In the genomic region with DNA sequence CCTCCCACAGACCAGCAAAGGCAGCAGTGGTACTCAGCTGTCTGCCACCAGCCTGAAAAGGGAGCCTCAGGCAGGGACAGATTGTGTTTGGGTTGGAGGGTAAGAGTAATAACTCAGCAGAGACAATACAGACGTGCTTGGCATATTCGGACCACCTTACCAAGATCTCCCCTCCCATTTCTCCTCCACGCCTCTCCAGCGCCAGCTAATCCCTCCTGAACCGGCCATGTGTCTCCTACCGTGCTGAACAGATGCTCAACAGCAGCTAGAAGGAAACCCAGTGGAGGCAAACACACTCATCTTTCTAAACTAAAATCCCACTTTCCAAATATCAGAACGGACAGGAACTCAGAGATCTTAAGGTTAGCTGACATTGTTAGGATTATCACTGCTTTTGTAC, we compare ENCODE assay signal across 22 cellular contexts.
"Had no signal": no experiment of that assay in that cellular context is flagged by ENCODE, and none has a peak within 500 bp of the region (broad histone marks: within the 10 kb centered on the region; RNA-seq: fewer than 3 reads in every experiment).

No MANE protein-coding gene starts in this region.

- ATAC-seq: activated CD8-positive, alpha-beta T cell treated with anti-CD3 and anti-CD28 coated beads for 36 hours; activated T-cell treated with anti-CD3 and anti-CD28 coated beads, Interleukin-2, amount 50 U/mL, for 4 hours; activated T-helper 17 cell treated with anti-CD3 and anti-CD28 coated beads, Interleukin-2, amount 50 U/mL, for 72 hours; gastroesophageal sphincter; left colon; right cardiac atrium; stimulated activated naive B cell treated with anti-CD40 and anti-IgM and Interleukin-4, amounts not matched to agents 10 μg/mL and 1 μg/mL and 100 μg/mL, for 72 hours had no signal

- DNase-seq: activated B cell treated with CpG ODN at 0.5 μM for 24 hours; activated CD4-positive, alpha-beta T cell treated with anti-CD3 and anti-CD28 coated beads, Interleukin-2, amount 50 U/mL, for 1 hour; activated CD8-positive, alpha-beta T cell treated with anti-CD3 and anti-CD28 coated beads for 36 hours; activated gamma-delta T cell treated with Interleukin-2 at 50 U/mL for 16 hours; activated naive CD4-positive, alpha-beta T cell treated with anti-CD3 and anti-CD28 coated beads, Interleukin-2, amount 50 U/mL, for 16 hours; activated T-cell treated with anti-CD3 and anti-CD28 coated beads, Interleukin-2, amount 50 U/mL, for 4 hours; amniotic stem cell; caudate nucleus; cortex of kidney; head of caudate nucleus; hippocampal formation; kidney; left colon; naive B cell; nucleus accumbens; right cardiac atrium; stimulated activated CD4-positive, alpha-beta T cell treated with anti-CD3 and anti-CD28 coated beads, Interleukin-15, amount 100 ng/mL, for 24 hours; stimulated activated CD4-positive, alpha-beta T cell treated with anti-CD3 and anti-CD28 coated beads, Interleukin-2, amount 100 ng/mL, for 24 hours; stimulated activated naive B cell treated with anti-CD40 and anti-IgM and Interleukin-4, amounts not matched to agents 10 μg/mL and 1 μg/mL and 100 μg/mL, for 72 hours; tibial artery had no signal
